In genomic region chr22:33180371-33180770, GRCh38 we compare ENCODE assay signal across 18 cellular contexts.
"Had no signal": no experiment of that assay in that cellular context is flagged by ENCODE, and none has a peak within 500 bp of the region (broad histone marks: within the 10 kb centered on the region; RNA-seq: fewer than 3 reads in every experiment).

No MANE protein-coding gene starts in this region.

- H3K27ac ChIP-seq: prostate gland, right atrium auricular region, tibial nerve, uterus had no signal

- H3K4me3 Mint-ChIP-seq: activated CD4-positive, alpha-beta memory T cell treated with anti-CD3 and anti-CD28 coated beads, Interleukin-2, amount 10 ng/mL, durations not matched to agents 7 days and 5 days; activated CD8-positive, alpha-beta memory T cell treated with anti-CD3 and anti-CD28 coated beads, Interleukin-2, amount 10 ng/mL, durations not matched to agents 7 days and 5 days; activated naive CD8-positive, alpha-beta T cell treated with anti-CD3 and anti-CD28 coated beads, Interleukin-2, amount 10 ng/mL, durations not matched to agents 7 days and 5 days; dendritic cell treated with granulocyte-macrophage colony-stimulating factor and Interleukin-4, amounts not matched to agents 40 ng/mL and 50 ng/mL, for 4 days; memory B cell; naive B cell; T-helper 2 cell treated with Interferon-gamma antibody and Interleukin-4, amounts not matched to agents 5 μg/mL and 100 μg/mL, for 36 hours had no signal

- H3K9me3 Mint-ChIP-seq: activated CD4-positive, alpha-beta memory T cell treated with anti-CD3 and anti-CD28 coated beads, Interleukin-2, amount 10 ng/mL, durations not matched to agents 7 days and 5 days; dendritic cell treated with granulocyte-macrophage colony-stimulating factor and Interleukin-4, amounts not matched to agents 40 ng/mL and 50 ng/mL, for 4 days had no signal

- H3K27me3 Mint-ChIP-seq: activated CD4-positive, alpha-beta memory T cell treated with anti-CD3 and anti-CD28 coated beads, Interleukin-2, amount 10 ng/mL, durations not matched to agents 7 days and 5 days; activated CD8-positive, alpha-beta memory T cell treated with anti-CD3 and anti-CD28 coated beads, Interleukin-2, amount 10 ng/mL, durations not matched to agents 7 days and 5 days; dendritic cell treated with granulocyte-macrophage colony-stimulating factor and Interleukin-4, amounts not matched to agents 40 ng/mL and 50 ng/mL, for 4 days had no signal

- H3K9me3 ChIP-seq: mucosa of descending colon, prostate gland, uterus had no signal

- H3K4me1 ChIP-seq: prostate gland, right atrium auricular region, tibial nerve, uterus had no signal

- ATAC-seq: activated CD8-positive, alpha-beta memory T cell treated with anti-CD3 and anti-CD28 coated beads, Interleukin-2, amount 10 ng/mL, durations not matched to agents 7 days and 5 days; esophagus mucosa; mucosa of descending colon; stimulated activated naive CD8-positive, alpha-beta T cell treated with anti-CD3 and anti-CD28 coated beads, Interleukin-15, Interleukin-2, amounts not matched to agents 100 U/mL and 50 U/mL, for 24 hours had no signal

- DNase-seq: activated CD4-positive, alpha-beta memory T cell treated with anti-CD3 and anti-CD28 coated beads, Interleukin-2, amount 10 ng/mL, durations not matched to agents 7 days and 5 days; activated CD4-positive, alpha-beta T cell treated with anti-CD3 and anti-CD28 coated beads for 4 hours; activated CD8-positive, alpha-beta memory T cell treated with anti-CD3 and anti-CD28 coated beads, Interleukin-2, amount 10 ng/mL, durations not matched to agents 7 days and 5 days; activated naive CD4-positive, alpha-beta T cell treated with Interleukin-2 at 50 U/mL for 16 hours; activated naive CD8-positive, alpha-beta T cell treated with anti-CD3 and anti-CD28 coated beads, Interleukin-2, amount 10 ng/mL, durations not matched to agents 7 days and 5 days; effector CD8-positive, alpha-beta T cell; mucosa of descending colon; naive B cell; stimulated activated naive CD8-positive, alpha-beta T cell treated with anti-CD3 and anti-CD28 coated beads, Interleukin-15, Interleukin-2, amounts not matched to agents 100 U/mL and 50 U/mL, for 24 hours; substantia nigra; uterus had no signal

- H3K36me3 ChIP-seq: prostate gland, right atrium auricular region, tibial nerve, uterus had no signal

- H3K27ac Mint-ChIP-seq: activated CD4-positive, alpha-beta memory T cell treated with anti-CD3 and anti-CD28 coated beads, Interleukin-2, amount 10 ng/mL, durations not matched to agents 7 days and 5 days; activated CD8-positive, alpha-beta memory T cell treated with anti-CD3 and anti-CD28 coated beads, Interleukin-2, amount 10 ng/mL, durations not matched to agents 7 days and 5 days; activated naive CD8-positive, alpha-beta T cell treated with anti-CD3 and anti-CD28 coated beads, Interleukin-2, amount 10 ng/mL, durations not matched to agents 7 days and 5 days; dendritic cell treated with granulocyte-macrophage colony-stimulating factor and Interleukin-4, amounts not matched to agents 40 ng/mL and 50 ng/mL, for 4 days; memory B cell; T-helper 2 cell treated with Interferon-gamma antibody and Interleukin-4, amounts not matched to agents 5 μg/mL and 100 μg/mL, for 36 hours had no signal

- H3K36me3 Mint-ChIP-seq: activated CD8-positive, alpha-beta memory T cell treated with anti-CD3 and anti-CD28 coated beads, Interleukin-2, amount 10 ng/mL, durations not matched to agents 7 days and 5 days; activated naive CD8-positive, alpha-beta T cell treated with anti-CD3 and anti-CD28 coated beads, Interleukin-2, amount 10 ng/mL, durations not matched to agents 7 days and 5 days; memory B cell; naive B cell had no signal

- H3K4me3 ChIP-seq: mucosa of descending colon, prostate gland, right atrium auricular region, tibial nerve, uterus had no signal

- H3K4me1 Mint-ChIP-seq: activated CD4-positive, alpha-beta memory T cell treated with anti-CD3 and anti-CD28 coated beads, Interleukin-2, amount 10 ng/mL, durations not matched to agents 7 days and 5 days; activated CD8-positive, alpha-beta memory T cell treated with anti-CD3 and anti-CD28 coated beads, Interleukin-2, amount 10 ng/mL, durations not matched to agents 7 days and 5 days; activated naive CD8-positive, alpha-beta T cell treated with anti-CD3 and anti-CD28 coated beads, Interleukin-2, amount 10 ng/mL, durations not matched to agents 7 days and 5 days; memory B cell had no signal
